In the genomic region with DNA sequence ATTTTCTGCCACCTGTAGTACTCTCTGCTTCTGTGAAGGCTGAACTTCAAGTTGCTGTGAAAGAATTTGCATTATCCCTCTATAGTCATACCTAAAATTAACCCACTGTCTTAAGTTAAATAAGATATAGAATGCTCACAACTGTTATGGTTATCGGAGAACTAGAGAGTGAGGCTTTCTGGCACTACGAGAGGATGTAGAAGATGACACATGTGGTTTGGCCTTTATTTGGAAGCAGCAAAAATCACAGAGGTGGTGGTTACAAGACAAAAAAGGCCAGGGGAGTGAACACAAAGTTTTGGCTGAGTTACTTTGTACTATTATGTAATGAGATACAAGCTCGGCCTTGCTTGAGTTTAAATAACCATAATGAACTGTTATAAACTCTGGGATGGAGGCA, we compare ENCODE assay signal across 14 cellular contexts.
DNase-seq lines count a peak whose midpoint lies in the region; ATAC-seq and TF ChIP-seq lines count a peak whose summit lies in the region.
"Had no signal": no experiment of that assay in that cellular context is flagged by ENCODE, and none has a peak within 500 bp of the region (broad histone marks: within the 10 kb centered on the region; RNA-seq: fewer than 3 reads in every experiment).

No MANE protein-coding gene starts in this region.

- peak overlapping the region; percentile 82 for H3K27ac Mint-ChIP-seq in activated T-cell treated with anti-CD3 and anti-CD28 coated beads, Interleukin-2, amount 50 U/mL, for 72 hours
- peak overlapping the region; percentile 28 for H3K27ac Mint-ChIP-seq in T-helper 2 cell treated with Interferon-gamma antibody and Interleukin-4, amounts not matched to agents 5 μg/mL and 100 μg/mL, for 36 hours
- H3K27ac Mint-ChIP-seq in type B pancreatic cell = no peak overlapping the region

- H3K9me3 ChIP-seq in body of pancreas = no peaks in the 10 kb centered on the region

- H3K27ac ChIP-seq in body of pancreas (no peak overlapping the region), caudate nucleus (ENCODE audit: low read depth, low read length) (no peak overlapping the region)
- H3K27ac ChIP-seq: SJCRH30 had no signal

- H3K4me3 ChIP-seq in body of pancreas = no peak overlapping the region
- H3K4me3 ChIP-seq: heart left ventricle, SJCRH30 had no signal

- no peaks in the 10 kb centered on the region for H3K36me3 ChIP-seq in body of pancreas (replicated peaks in 1 of 2; ENCODE audit: insufficient read depth in 1 of 2, low read depth in 2 of 2)
- H3K36me3 ChIP-seq: heart left ventricle had no signal

- peak overlapping the region in 1 of 2 donors; percentile 86 for H3K4me3 Mint-ChIP-seq in activated T-cell treated with anti-CD3 and anti-CD28 coated beads, Interleukin-2, amount 50 U/mL, for 72 hours
- no peak overlapping the region for H3K4me3 Mint-ChIP-seq in T-helper 2 cell treated with Interferon-gamma antibody and Interleukin-4, amounts not matched to agents 5 μg/mL and 100 μg/mL, for 36 hours
- H3K4me3 Mint-ChIP-seq in type B pancreatic cell = peak overlapping the region; percentile 26
- H3K4me3 Mint-ChIP-seq: nephron progenitor cell had no signal

- peaks cover 75% of the 10 kb centered on the region for H3K4me1 Mint-ChIP-seq in activated T-cell treated with anti-CD3 and anti-CD28 coated beads, Interleukin-2, amount 50 U/mL, for 72 hours (ENCODE audit: low read depth)
- peaks cover 26% of the 10 kb centered on the region for H3K4me1 Mint-ChIP-seq in T-helper 2 cell treated with Interferon-gamma antibody and Interleukin-4, amounts not matched to agents 5 μg/mL and 100 μg/mL, for 36 hours (ENCODE audit: low read depth)
- H3K4me1 Mint-ChIP-seq in type B pancreatic cell (ENCODE audit: unreplicated experiment) = no peaks in the 10 kb centered on the region

- WGBS in body of pancreas, 2 donors = 86 to 91% methylated on average over 3 of the region's 3 CpGs

- H3K4me1 ChIP-seq in body of pancreas = peaks cover 6% of the 10 kb centered on the region

- intact Hi-C loops in body of pancreas (cut with DNase I) = no loop called here

- ATAC-seq in activated T-cell treated with anti-CD3 and anti-CD28 coated beads, Interleukin-2, amount 50 U/mL, for 72 hours (replicated peaks in 1 of 2) = peak; percentile 88 to 90
- ATAC-seq in body of pancreas = no peak
- ATAC-seq: heart left ventricle, left cardiac atrium had no signal

- no peaks in the 10 kb centered on the region for H3K27me3 Mint-ChIP-seq in activated T-cell treated with anti-CD3 and anti-CD28 coated beads, Interleukin-2, amount 50 U/mL, for 72 hours (ENCODE audit: low read depth)
- H3K27me3 Mint-ChIP-seq in T-helper 2 cell treated with Interferon-gamma antibody and Interleukin-4, amounts not matched to agents 5 μg/mL and 100 μg/mL, for 36 hours (ENCODE audit: low read depth) = no peaks in the 10 kb centered on the region
- no peaks in the 10 kb centered on the region for H3K27me3 Mint-ChIP-seq in type B pancreatic cell

- peaks cover 8 to 11% of the 10 kb centered on the region in 2 donors for H3K36me3 Mint-ChIP-seq in activated T-cell treated with anti-CD3 and anti-CD28 coated beads, Interleukin-2, amount 50 U/mL, for 72 hours (ENCODE audit: insufficient read depth in 2 of 2)
- peaks cover 35% of the 10 kb centered on the region for H3K36me3 Mint-ChIP-seq in T-helper 2 cell treated with Interferon-gamma antibody and Interleukin-4, amounts not matched to agents 5 μg/mL and 100 μg/mL, for 36 hours (ENCODE audit: low read depth)
- no peaks in the 10 kb centered on the region for H3K36me3 Mint-ChIP-seq in type B pancreatic cell

- TF ChIP-seq CTCF in type B pancreatic cell (conservative IDR thresholded peaks at IDR 0.05) (no peak), body of pancreas (IDR thresholded peaks at IDR 0.05) (no peak)

- H3K9me3 Mint-ChIP-seq in activated T-cell treated with anti-CD3 and anti-CD28 coated beads, Interleukin-2, amount 50 U/mL, for 72 hours = peaks cover 0 to 2% of the 10 kb centered on the region in 2 donors
- peaks cover 13% of the 10 kb centered on the region for H3K9me3 Mint-ChIP-seq in T-helper 2 cell treated with Interferon-gamma antibody and Interleukin-4, amounts not matched to agents 5 μg/mL and 100 μg/mL, for 36 hours
- no peaks in the 10 kb centered on the region for H3K9me3 Mint-ChIP-seq in type B pancreatic cell

- no peak for DNase-seq in activated T-cell treated with anti-CD3 and anti-CD28 coated beads, Interleukin-2, amount 50 U/mL, for 72 hours
- DNase-seq in activated T-cell treated with anti-CD3 and anti-CD28 coated beads for 4 hours (no peak), fibroblast of peridontal ligament (ENCODE audit: extremely low read depth) (peak; percentile 49), type B pancreatic cell (ENCODE audit: extremely low spot score, unreplicated experiment) (no peak), cerebellar cortex (ENCODE audit: low spot score) (no peak), body of pancreas (no peak), caudate nucleus (lab: John Stamatoyannopoulos, UW) (no peak)
- no peak for DNase-seq in T-helper 2 cell treated with Interferon-gamma antibody and Interleukin-4, amounts not matched to agents 5 μg/mL and 100 μg/mL, for 36 hours (ENCODE audit: low spot score)
- DNase-seq: ACHN, heart left ventricle, left cardiac atrium, NCI-H1048, nephron progenitor cell, SJCRH30 had no signal

- no peaks in the 10 kb centered on the region for H3K27me3 ChIP-seq in body of pancreas
- H3K27me3 ChIP-seq: heart left ventricle, SJCRH30 had no signal

- no peak for TF ChIP-seq POLR2A in body of pancreas (IDR thresholded peaks at IDR 0.05)
